25 cellular contexts compared by ENCODE assay signal in the genomic region with DNA sequence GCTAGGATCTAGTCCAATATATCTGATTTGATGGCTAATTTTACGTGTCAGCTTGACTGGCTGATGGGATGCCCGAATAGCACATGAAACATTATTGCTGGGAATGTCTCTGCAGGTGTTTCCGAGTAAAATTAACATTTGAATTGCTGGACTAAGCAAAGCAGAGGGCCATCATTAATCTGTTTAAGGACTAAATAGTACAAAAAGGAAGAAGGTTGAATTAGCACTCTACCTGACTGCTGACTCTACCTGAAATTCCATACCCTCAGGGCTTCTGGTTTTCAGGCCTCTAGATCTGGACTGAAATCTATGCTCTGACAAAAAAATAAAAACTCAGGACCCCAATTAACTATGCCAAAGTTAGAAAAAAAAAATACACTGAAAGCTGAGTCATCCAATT.
"Had no signal": no experiment of that assay in that cellular context is flagged by ENCODE, and none has a peak within 500 bp of the region (broad histone marks: within the 10 kb centered on the region; RNA-seq: fewer than 3 reads in every experiment).

No MANE protein-coding gene starts in this region.

- H3K27ac ChIP-seq: SJCRH30 had no signal

- H3K9me3 ChIP-seq: MG63, SJCRH30, SK-N-SH had no signal

- H3K4me1 ChIP-seq: SJCRH30 had no signal

- H3K27me3 ChIP-seq: MG63, SJCRH30 had no signal

- ATAC-seq: activated CD4-positive, alpha-beta T cell treated with anti-CD3 and anti-CD28 coated beads for 36 hours; activated T-helper 17 cell treated with anti-CD3 and anti-CD28 coated beads, Interleukin-2, amount 50 U/mL, for 72 hours; Panc1; Right ventricle myocardium inferior had no signal

- DNase-seq: activated CD4-positive, alpha-beta memory T cell treated with anti-CD3 and anti-CD28 coated beads, Interleukin-2, amount 10 ng/mL, durations not matched to agents 7 days and 5 days; activated CD4-positive, alpha-beta T cell treated with anti-CD3 and anti-CD28 coated beads for 36 hours; activated CD4-positive, alpha-beta T cell treated with anti-CD3 and anti-CD28 coated beads, Interleukin-2, amount 50 U/mL, for 1 hour; activated gamma-delta T cell; activated naive CD4-positive, alpha-beta T cell treated with anti-CD3 and anti-CD28 coated beads for 36 hours; activated T-cell treated with anti-CD3 and anti-CD28 coated beads for 4 hours; activated T-cell treated with anti-CD3 and anti-CD28 coated beads, Interleukin-2, amount 50 U/mL, for 48 hours; amygdala; cerebellar nuclear complex; MG63; MV-4-11; NCI-H1092 treated with DMSO at 0.1 percent for 48 hours; NCI-H1694; NCI-H2029; NCI-H510A treated with DMSO at 0.1 percent for 48 hours; NCI-H69; NK-92 treated with Interleukin-12 subunit alpha and Interleukin-12 subunit beta, amount 100 ng/mL, for 24 hours; OCI-M1; RPMI8226; SJCRH30; SK-N-SH; T-helper 1 cell had no signal

- H3K9ac ChIP-seq: SK-N-SH had no signal

- H3K4me3 ChIP-seq: MG63, SJCRH30 had no signal

- H3K36me3 ChIP-seq: MG63, SJCRH30 had no signal
